ENCODE assay signal across 10 cellular contexts in genomic region chr5:39461007-39461682, GRCh38. TPM values are rescaled to one million over a fixed set of nuclear protein-coding genes. Genes with fewer than 3 reads are reported as not detected.
DNase-seq lines count a peak whose midpoint lies in the region; ATAC-seq, FAIRE-seq and TF ChIP-seq lines count a peak whose summit lies in the region.
"Had no signal": no experiment of that assay in that cellular context is flagged by ENCODE, and none has a peak within 500 bp of the region (broad histone marks: within the 10 kb centered on the region; RNA-seq: fewer than 3 reads in every experiment).

No MANE protein-coding gene starts in this region.

- H3K9me3 ChIP-seq in liver (ENCODE audit: control insufficient read depth in 4 of 4, low read length in 3 of 4) (no peaks in the 10 kb centered on the region), HepG2 (ENCODE audit: low read length) (no peaks in the 10 kb centered on the region), BE2C (no peaks in the 10 kb centered on the region)
- H3K9me3 ChIP-seq in CD8-positive, alpha-beta T cell (ENCODE audit: low read length) = no peaks in the 10 kb centered on the region

- H3K36me3 Mint-ChIP-seq in CD8-positive, alpha-beta T cell = no peaks in the 10 kb centered on the region

- WGBS in liver = 79% methylated on average over 5 of the region's 5 CpGs
- WGBS in HepG2 (ENCODE audit: low lambda C conversion rate) = 3% methylated on average over 5 of the region's 5 CpGs

- DNase-seq in HepG2 (ENCODE audit: low spot score) (no peak), GM10266 (ENCODE audit: extremely low spot score) (no peak), BE2C (no peak)
- DNase-seq in stimulated activated CD4-positive, alpha-beta T cell treated with anti-CD3 and anti-CD28 coated beads, Interleukin-2, amount 100 ng/mL, for 24 hours = no peak
- DNase-seq in CD8-positive, alpha-beta T cell = no peak

- ATAC-seq in HepG2 (no peak), HG03159 (IDR thresholded peaks at IDR 0.05; ENCODE audit: unreplicated experiment) (peak; percentile 99)
- ATAC-seq in CD8-positive, alpha-beta T cell = no peak
- ATAC-seq: left colon had no signal

- no peak overlapping the region for H3K4me3 Mint-ChIP-seq in CD8-positive, alpha-beta T cell

- no peak overlapping the region for H3K27ac Mint-ChIP-seq in CD8-positive, alpha-beta T cell

- TF ChIP-seq RAD21 in liver (IDR thresholded peaks at IDR 0.05) (no peak), HepG2 (CRISPR knock-in tag; IDR thresholded peaks at IDR 0.05) (no peak)

- no TSS peak for BruUV-seq in HepG2 (replicated peaks; lab: Mats Ljungman, UMichigan)

- H4K20me1 ChIP-seq in HepG2 (ENCODE audit: insufficient read depth, low read length) = no peaks in the 10 kb centered on the region

- FAIRE-seq in HepG2 (lab: Jason Lieb, UNC) = no peak
- FAIRE-seq in TTC549 (lab: Jason Lieb, UNC) = peak; percentile 95

- no peak for TF ChIP-seq POLR2A in HepG2 (IDR thresholded peaks at IDR 0.05; ENCODE audit: insufficient read depth in 1 of 2, low read depth in 2 of 2, low read length in 2 of 2)

- no peaks in the 10 kb centered on the region for H3K9me3 Mint-ChIP-seq in CD8-positive, alpha-beta T cell

- in situ Hi-C loops in HepG2 (cut with HindIII; ENCODE audit: extremely low pct_ligation_motif_present, low pct_unique_long_range_greater_than_20kb) = no loop called here

- H3K27ac ChIP-seq in liver (ENCODE audit: low read depth in 1 of 2, low read length in 2 of 2) (no peak overlapping the region), HepG2 (ENCODE audit: extremely low read length, insufficient read depth, low read length) (no peak overlapping the region)
- H3K27ac ChIP-seq in CD8-positive, alpha-beta T cell (ENCODE audit: low read depth, low read length) = no peak overlapping the region
- H3K27ac ChIP-seq: dorsolateral prefrontal cortex had no signal

- H3K36me3 ChIP-seq in liver (ENCODE audit: control insufficient read depth in 4 of 4, insufficient read depth in 3 of 4, low read depth in 1 of 4, low read length in 3 of 4) (no peaks in the 10 kb centered on the region), HepG2 (replicated peaks in 1 of 2; ENCODE audit: control insufficient read depth in 1 of 2, insufficient read depth in 2 of 2, low read length in 2 of 2) (no peaks in the 10 kb centered on the region), BE2C (no peaks in the 10 kb centered on the region)
- H3K36me3 ChIP-seq in CD8-positive, alpha-beta T cell (ENCODE audit: insufficient read depth, low read length) = no peaks in the 10 kb centered on the region

- no peak overlapping the region for H2AFZ ChIP-seq in HepG2 (ENCODE audit: low read length)

- H3K4me2 ChIP-seq in HepG2 (ENCODE audit: low read depth, low read length) = no peak overlapping the region

- H3K27me3 Mint-ChIP-seq in CD8-positive, alpha-beta T cell (ENCODE audit: low read depth) = peaks cover 37% of the 10 kb centered on the region

- H3K4me3 ChIP-seq in liver (ENCODE audit: low read depth in 1 of 3, low read length in 3 of 3) (no peak overlapping the region), HepG2 (replicated peaks in 1 of 3; ENCODE audit: insufficient read depth in 1 of 3, low read depth in 2 of 3, low read length in 3 of 3) (no peak overlapping the region), BE2C (ENCODE audit: low read depth, low read length) (no peak overlapping the region)
- no peak overlapping the region for H3K4me3 ChIP-seq in CD8-positive, alpha-beta T cell (ENCODE audit: low read depth, low read length)
- H3K4me3 ChIP-seq: dorsolateral prefrontal cortex had no signal

- POLR2A ChIA-PET in HepG2 (lab: Yijun Ruan, JAX) = no interaction called here
- POLR2A ChIA-PET in CD8-positive, alpha-beta T cell (lab: Charles Lee) = no interaction called here

- no peaks in the 10 kb centered on the region for H3K27me3 ChIP-seq in liver (ENCODE audit: control insufficient read depth in 4 of 4, insufficient read depth in 4 of 4, low read length in 3 of 4)
- H3K27me3 ChIP-seq in HepG2 (ENCODE audit: control insufficient read depth in 1 of 2, insufficient read depth in 2 of 2, low read length in 2 of 2) = no peaks in the 10 kb centered on the region
- H3K27me3 ChIP-seq in BE2C = no peaks in the 10 kb centered on the region
- no peaks in the 10 kb centered on the region for H3K27me3 ChIP-seq in CD8-positive, alpha-beta T cell (ENCODE audit: insufficient read depth, low read length)

- H3K4me1 Mint-ChIP-seq in CD8-positive, alpha-beta T cell (ENCODE audit: low read depth) = peaks cover 3% of the 10 kb centered on the region

- intact Hi-C loops in HepG2 (cut with micrococcal nuclease; ENCODE audit: unreplicated experiment) = no loop called here
- intact Hi-C loops in CD8-positive, alpha-beta T cell (cut with DNase I, micrococcal nuclease) = loop anchor here in 1 of 2 experiments (10.0 kb wide), 1 partner anchor 64 kb away; no protein-coding TSS in a partner anchor

- H3K79me2 ChIP-seq in HepG2 (ENCODE audit: insufficient read depth, low read length) = no peaks in the 10 kb centered on the region

- TF ChIP-seq CTCF in liver (IDR thresholded peaks at IDR 0.05; ENCODE audit: low read depth, low read length, missing input control) (no peak), HepG2 (CRISPR knock-in tag; IDR thresholded peaks at IDR 0.05) (no peak), GM10266 (IDR thresholded peaks at IDR 0.05; ENCODE audit: control insufficient read depth, insufficient read depth, low read depth, missing control alignments) (no peak), BE2C (IDR thresholded peaks at IDR 0.05; ENCODE audit: low read depth, low read length) (no peak)
- no peak for TF ChIP-seq CTCF in CD8-positive, alpha-beta T cell (IDR thresholded peaks at IDR 0.05)

- CTCF ChIA-PET in HepG2 (lab: Yijun Ruan, JAX; ENCODE audit: low intra/inter-chr PET ratio, low total read pairs) = no interaction called here
- CTCF ChIA-PET in CD8-positive, alpha-beta T cell (lab: Charles Lee) = no interaction called here

- H3K4me1 ChIP-seq in liver (ENCODE audit: control insufficient read depth in 4 of 4, insufficient read depth in 4 of 4, low read length in 3 of 4) (no peaks in the 10 kb centered on the region), HepG2 (ENCODE audit: insufficient read depth, low read length) (no peaks in the 10 kb centered on the region), BE2C (no peaks in the 10 kb centered on the region)
- H3K4me1 ChIP-seq in CD8-positive, alpha-beta T cell (ENCODE audit: insufficient read depth, low read length) = no peaks in the 10 kb centered on the region

- H3K9ac ChIP-seq in liver (ENCODE audit: low read depth in 1 of 2, low read length in 2 of 2) = no peak overlapping the region
- no peak overlapping the region for H3K9ac ChIP-seq in HepG2 (ENCODE audit: insufficient read depth, low read depth, low read length)

- TF ChIP-seq EP300 in HepG2 (IDR thresholded peaks at IDR 0.05; ENCODE audit: low read depth in 2 of 2, low read length in 2 of 2) = no peak
- no peak for TF ChIP-seq EP300 in HepG2 (CRISPR knock-in tag; IDR thresholded peaks at IDR 0.05; ENCODE audit: borderline replicate concordance)

TF ChIP-seq in liver, 16 proteins besides CTCF, POLR2A, EP300 and RAD21:
- TF ChIP-seq MAX (IDR thresholded peaks at IDR 0.05) (peak; percentile 21), NR2F2 (IDR thresholded peaks at IDR 0.05) (no peak)

TF ChIP-seq in HepG2, 621 proteins besides CTCF, POLR2A, EP300 and RAD21 (continues in another document):
- no peak for TF ChIP-seq NFYC (CRISPR knock-in tag; IDR thresholded peaks at IDR 0.05)
- TF ChIP-seq ESRRA (CRISPR knock-in tag; IDR thresholded peaks at IDR 0.05; ENCODE audit: low read depth) = no peak
- TF ChIP-seq ZNF776 (CRISPR knock-in tag; IDR thresholded peaks at IDR 0.05) = no peak
- no peak for TF ChIP-seq RBFOX2 (IDR thresholded peaks at IDR 0.05; ENCODE audit: low read depth, low read length)

RNA-seq across cellular contexts. Expression of gene DAB2, which starts 36.4 kb away (rescaled TPM):
- total RNA-seq in liver (10 to 100 TPM; 18.4 to 25.6 TPM), HepG2 (2016; rRNA removed; fragmentation: Illumina TruSeq; extraction: Trizol) (5.2 and 6.5 TPM in 2 replicates)
- polyA plus RNA-seq in liver (10 to 100 TPM; 10.0 to 13.8 TPM), HepG2 (2011; rRNA removed) (4.9 and 6.4 TPM in 2 replicates)
- total RNA-seq in HepG2 (2016; cell fraction: cytosol; rRNA removed; fragmentation: Illumina TruSeq; extraction: Trizol; ENCODE audit: low read depth) = 1.9 and 2.6 TPM in 2 replicates
- 6.0 and 6.8 TPM in 2 replicates for total RNA-seq in HepG2 (2016; cell fraction: insoluble cytoplasmic fraction; rRNA removed; fragmentation: Illumina TruSeq; extraction: Trizol)
- 4.8 and 6.3 TPM in 2 replicates for total RNA-seq in HepG2 (2016; cell fraction: membrane; rRNA removed; fragmentation: Illumina TruSeq; extraction: Trizol)
- total RNA-seq in HepG2 (2016; cell fraction: nucleus; rRNA removed; fragmentation: Illumina TruSeq; extraction: Trizol) = 23.7 and 24.7 TPM in 2 replicates
- 2.8 and 3.9 TPM in 2 replicates for polyA plus RNA-seq in HepG2 (2011; cell fraction: cytosol; rRNA removed)
- 7.3 and 10.1 TPM in 2 replicates for polyA plus RNA-seq in HepG2 (2011; cell fraction: nucleus; rRNA removed)
- polyA plus RNA-seq in HepG2 (2012) = 4.1 and 13.8 TPM in 2 replicates
- 1.3 and 1.7 TPM in 2 replicates for polyA plus RNA-seq in HepG2 (2016; cell fraction: cytosol; fragmentation: Illumina TruSeq; extraction: Trizol; ENCODE audit: low read depth)
- polyA plus RNA-seq in HepG2 (2016; cell fraction: insoluble cytoplasmic fraction; fragmentation: Illumina TruSeq; extraction: Trizol; ENCODE audit: low read depth) = 8.7 and 9.1 TPM in 2 replicates
- polyA plus RNA-seq in HepG2 (2016; cell fraction: membrane; fragmentation: Illumina TruSeq; extraction: Trizol; ENCODE audit: low read depth) = 2.3 and 2.4 TPM in 2 replicates
- 11.2 and 14.2 TPM in 2 replicates for polyA plus RNA-seq in HepG2 (2016; cell fraction: nucleus; fragmentation: Illumina TruSeq; extraction: Trizol; ENCODE audit: insufficient read depth, low read depth)
- 6.2 and 131 TPM in 2 replicates for polyA minus RNA-seq in HepG2 (2011; rRNA and poly(A)+ RNA removed; ENCODE audit: low replicate concordance)
- 3.1 and 4.2 TPM in 2 replicates for polyA minus RNA-seq in HepG2 (2011; cell fraction: cytosol; rRNA and poly(A)+ RNA removed)
- polyA minus RNA-seq in HepG2 (2011; cell fraction: nucleus; rRNA and poly(A)+ RNA removed) = 43.3 and 47.1 TPM in 2 replicates
- polyA plus RNA-seq in BE2C (2012; ENCODE audit: insufficient read depth, insufficient read length, low read depth) = not detected
- not detected for total RNA-seq in CD8-positive, alpha-beta T cell
